In the genomic region with DNA sequence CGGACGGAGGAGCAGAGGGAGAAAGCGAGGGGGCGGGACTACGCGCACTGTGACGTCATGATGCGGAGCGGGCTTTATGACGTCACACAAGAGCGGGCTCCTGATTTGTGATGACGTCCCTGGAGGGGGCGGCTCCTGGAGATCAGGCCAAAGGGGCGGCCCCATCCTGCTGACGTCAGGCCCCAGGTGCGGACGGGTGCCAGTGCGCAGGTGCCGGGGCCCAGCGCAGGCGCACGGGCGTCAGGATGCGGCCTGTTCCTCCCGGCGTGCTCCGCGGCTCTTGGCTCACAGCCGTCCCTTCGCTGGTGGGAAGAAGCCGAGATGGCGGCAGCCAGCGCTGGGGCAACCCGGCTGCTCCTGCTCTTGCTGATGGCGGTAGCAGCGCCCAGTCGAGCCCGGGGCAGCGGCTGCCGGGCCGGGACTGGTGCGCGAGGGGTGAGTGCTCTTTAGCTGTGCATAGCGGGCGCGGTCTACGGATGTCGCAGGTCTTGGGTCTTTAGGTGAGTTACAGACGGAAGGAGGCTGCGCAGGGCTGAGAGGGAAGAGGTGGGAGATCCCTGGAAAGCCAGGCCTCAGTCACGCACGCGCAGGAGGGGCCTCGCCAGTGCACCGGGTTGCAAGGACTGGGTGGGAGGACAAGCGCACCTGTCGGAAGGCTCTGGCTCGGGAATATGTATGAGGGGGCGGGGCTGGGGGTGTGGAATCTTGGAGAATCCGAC, we compare ENCODE assay signal across 8 cellular contexts. TPM values are rescaled to one million over a fixed set of nuclear protein-coding genes. Genes with fewer than 3 reads are reported as not detected.
A peak's percentile ranks its signal among the peaks of the same experiment; 100 is the strongest.
DNase-seq lines count a peak whose midpoint lies in the region; ATAC-seq and TF ChIP-seq lines count a peak whose summit lies in the region.

A gene (plus strand): TSS at position 284 of the 719 bp plus-strand sequence. CDS start 38 bp downstream, at position 322.
A gene (minus strand): TSS at position 625 of the 719 bp plus-strand sequence. CDS start 460 bp downstream, at position 165.

- no peaks in the 10 kb centered on the region for H3K27me3 Mint-ChIP-seq in activated CD8-positive, alpha-beta T cell treated with anti-CD3 and anti-CD28 coated beads for 36 hours

- H3K27ac ChIP-seq in ectodermal cell (ENCODE audit: insufficient read depth, low read depth, low read length, poor library complexity, severe bottlenecking): peak within 1 kb of the TSS; percentile 91

- H3K4me3 Mint-ChIP-seq in activated CD8-positive, alpha-beta T cell treated with anti-CD3 and anti-CD28 coated beads for 36 hours: peak within 1 kb of the TSS; percentile 99

- POLR2A ChIA-PET in activated CD8-positive, alpha-beta T cell treated with anti-CD3 and anti-CD28 coated beads for 36 hours (lab: Charles Lee): interaction anchor here (1.1 to 1.7 kb wide), 3 partner anchors 36 to 119 kb away, joined by 3 to 5 read pairs (median 4); a partner anchor contains a TSS

- peaks cover 25% of the 10 kb centered on the region for H3K36me3 Mint-ChIP-seq in activated CD8-positive, alpha-beta T cell treated with anti-CD3 and anti-CD28 coated beads for 36 hours (ENCODE audit: low read depth)

- no peaks in the 10 kb centered on the region for H3K9me3 Mint-ChIP-seq in activated CD8-positive, alpha-beta T cell treated with anti-CD3 and anti-CD28 coated beads for 36 hours

- CTCF ChIA-PET in activated CD8-positive, alpha-beta T cell treated with anti-CD3 and anti-CD28 coated beads for 36 hours (lab: Charles Lee): interaction anchor here (1.0 kb wide), 1 partner anchor 119 kb away, joined by 3 read pairs; no protein-coding TSS in a partner anchor

- intact Hi-C loops in activated CD8-positive, alpha-beta T cell treated with anti-CD3 and anti-CD28 coated beads for 36 hours (cut with micrococcal nuclease): loop anchor here (2.0 kb wide), 1 partner anchor 34 kb away; a partner anchor contains a TSS

- TF ChIP-seq CTCF in activated CD8-positive, alpha-beta T cell treated with anti-CD3 and anti-CD28 coated beads for 36 hours (IDR thresholded peaks at IDR 0.05): no peak

- WGBS in ectodermal cell, 2 experiments: 7 to 9% methylated on average over 60 of the region's 60 CpGs

- peak; percentile 25 to 35 for DNase-seq in AML-193 (lab: John Stamatoyannopoulos, UW)
- peak; percentile 100 for DNase-seq in GM19238 (ENCODE audit: insufficient read length, low spot score)
- peak; percentile 85 for DNase-seq in NCI-H526 treated with DMSO at 0.1 percent for 48 hours (lab: John Stamatoyannopoulos, UW)
- DNase-seq in activated CD8-positive, alpha-beta T cell treated with anti-CD3 and anti-CD28 coated beads for 36 hours: peak; percentile 98
- peak; percentile 96 to 98 for DNase-seq in lung microvascular endothelial cell (ENCODE audit: low read depth in 2 of 2)
- peak; percentile 87 to 94 (median 90) for DNase-seq in stimulated activated CD4-positive, alpha-beta T cell treated with anti-CD3 and anti-CD28 coated beads, TNF-alpha, amount 100 ng/mL, for 24 hours (ENCODE audit: low read depth in 3 of 3)

- ATAC-seq in HG03439 (IDR thresholded peaks at IDR 0.05; ENCODE audit: unreplicated experiment): peak; percentile 68
- peak; percentile 98 for ATAC-seq in activated CD8-positive, alpha-beta T cell treated with anti-CD3 and anti-CD28 coated beads for 36 hours

- H3K4me3 ChIP-seq in ectodermal cell (ENCODE audit: insufficient read depth, low read depth, low read length): peak within 1 kb of the TSS; percentile 75

- H3K4me1 ChIP-seq in ectodermal cell (ENCODE audit: control insufficient read depth, insufficient read depth, low read length): no peaks in the 10 kb centered on the region

- H3K36me3 ChIP-seq in ectodermal cell (ENCODE audit: control insufficient read depth, insufficient read depth, low read length): peaks cover 6% of the 10 kb centered on the region

- peak within 1 kb of the TSS; percentile 93 for H3K27ac Mint-ChIP-seq in activated CD8-positive, alpha-beta T cell treated with anti-CD3 and anti-CD28 coated beads for 36 hours

- no peaks in the 10 kb centered on the region for H3K27me3 ChIP-seq in ectodermal cell (ENCODE audit: control insufficient read depth, insufficient read depth, low read length, poor library complexity, severe bottlenecking)

- H3K4me1 Mint-ChIP-seq in activated CD8-positive, alpha-beta T cell treated with anti-CD3 and anti-CD28 coated beads for 36 hours (ENCODE audit: low read depth): peaks cover 23% of the 10 kb centered on the region

- no peaks in the 10 kb centered on the region for H3K9me3 ChIP-seq in ectodermal cell (ENCODE audit: control insufficient read depth, low read length)

RNA-seq across cellular contexts. Expression of the first gene that starts in this region (rescaled TPM):
- total RNA-seq in activated CD8-positive, alpha-beta T cell treated with anti-CD3 and anti-CD28 coated beads for 36 hours: 10 to 100 TPM; 28.7 to 31.2 TPM
- 92.1 TPM for polyA plus RNA-seq in ectodermal cell (2013, experiment 1 of 4)
- polyA plus RNA-seq in ectodermal cell (2013, experiment 2 of 4): 76.1 TPM
- polyA plus RNA-seq in ectodermal cell (2013, experiment 3 of 4): 75.9 TPM
- 83.0 TPM for polyA plus RNA-seq in ectodermal cell (2013, experiment 4 of 4)
- total RNA-seq in lung microvascular endothelial cell: 25.7 and 46.0 TPM in 2 replicates

RNA-seq across cellular contexts. Expression of the second gene that starts in this region (rescaled TPM):
- total RNA-seq in activated CD8-positive, alpha-beta T cell treated with anti-CD3 and anti-CD28 coated beads for 36 hours: 1 to 10 TPM in 1 of 2 experiments, under 1 TPM in 1; 0.36 to 1.5 TPM
- polyA plus RNA-seq in ectodermal cell (2013, experiment 1 of 4): 5.1 TPM
- 6.0 TPM for polyA plus RNA-seq in ectodermal cell (2013, experiment 2 of 4)
- 6.5 TPM for polyA plus RNA-seq in ectodermal cell (2013, experiment 3 of 4)
- polyA plus RNA-seq in ectodermal cell (2013, experiment 4 of 4): 8.2 TPM
- under 0.01 and 0.20 TPM in 2 replicates for total RNA-seq in lung microvascular endothelial cell

Comparison
In these comparisons a context has a peak if more than half of its experiments do, and no peak if none do; other contexts are left out.
1. Peak in every context shown above with its lines: DNase-seq, ATAC-seq, H3K4me3 ChIP-seq and H3K27ac ChIP-seq.
2. DNase-seq: peak in every context shown above with its lines; median percentile 100 in GM19238; 98 in activated CD8-positive, alpha-beta T cell treated with anti-CD3 and anti-CD28 coated beads for 36 hours; 97 in lung microvascular endothelial cell; 90 in stimulated activated CD4-positive, alpha-beta T cell treated with anti-CD3 and anti-CD28 coated beads, TNF-alpha, amount 100 ng/mL, for 24 hours; 85 in NCI-H526 treated with DMSO at 0.1 percent for 48 hours; 30 in AML-193.